Comparison of ENCODE assay signal across 8 cellular contexts in genomic region chr17:43006639-43007551, GRCh38. TPM values are rescaled to one million over a fixed set of nuclear protein-coding genes. Genes with fewer than 3 reads are reported as not detected.
DNase-seq lines count a peak whose midpoint lies in the region; ATAC-seq and TF ChIP-seq lines count a peak whose summit lies in the region.

Gene IFI35, plus strand, starts transcription at chr17:43006784. Its CDS starts 164 bp downstream, at chr17:43006948.

- no peaks in the 10 kb centered on the region for H3K9me2 ChIP-seq in OCI-LY7 (ENCODE audit: insufficient read depth, low read length)

- BruUV-seq in OCI-LY7 (replicated peaks; lab: Mats Ljungman, UMichigan) = no TSS peak

- H3K4me3 ChIP-seq in OCI-LY7 (ENCODE audit: low read depth, low read length, poor library complexity, severe bottlenecking) (peak within 1 kb of the TSS; percentile 45), epithelial cell of esophagus (ENCODE audit: low read length) (peak within 1 kb of the TSS; percentile 53)

- H3K36me3 ChIP-seq in OCI-LY7 (ENCODE audit: insufficient read depth, low read length) = peaks cover 41% of the 10 kb centered on the region

- peaks cover 10% of the 10 kb centered on the region for H3K4me1 ChIP-seq in OCI-LY7 (ENCODE audit: insufficient read depth, low read length, poor library complexity, severe bottlenecking)

- no peaks in the 10 kb centered on the region for H3K9me3 ChIP-seq in OCI-LY7 (ENCODE audit: low read length)

- intact Hi-C loops in OCI-LY7 (cut with micrococcal nuclease; ENCODE audit: unreplicated experiment) = no loop called here

- H3K27ac ChIP-seq in OCI-LY7 (ENCODE audit: low read depth, low read length, poor library complexity, severe bottlenecking) = peak within 1 kb of the TSS; percentile 58

- CTCF ChIA-PET in OCI-LY7 (lab: Charles Lee; ENCODE audit: unreplicated experiment) = no interaction called here

- no peaks in the 10 kb centered on the region for H4K20me1 ChIP-seq in OCI-LY7 (ENCODE audit: insufficient read depth, low read length)

- H3K4me2 ChIP-seq in OCI-LY7 (ENCODE audit: low read length) = peak within 1 kb of the TSS; percentile 66

- POLR2A ChIA-PET in OCI-LY7 (lab: Charles Lee) = interaction anchor here (0.5 to 0.9 kb wide), 3 partner anchors 41 to 387 kb away, joined by 3 to 5 read pairs (median 4); no protein-coding TSS in a partner anchor

- peak; percentile 89 for ATAC-seq in HG03280 (IDR thresholded peaks at IDR 0.05; ENCODE audit: unreplicated experiment)

- H3K79me2 ChIP-seq in OCI-LY7 (ENCODE audit: insufficient read depth, low read depth, low read length) = no peaks in the 10 kb centered on the region

- DNase-seq in NCI-H1436 (lab: John Stamatoyannopoulos, UW) = peak; percentile 6
- no peak for DNase-seq in NCI-H1436 treated with DMSO at 0.1 percent for 48 hours (lab: John Stamatoyannopoulos, UW)
- peak; percentile 78 for DNase-seq in OCI-LY7 (ENCODE audit: low spot score)
- peak; percentile 84 for DNase-seq in activated T-cell treated with anti-CD3 and anti-CD28 coated beads for 24 hours (ENCODE audit: low read depth)
- peak; percentile 74 for DNase-seq in epithelial cell of esophagus (ENCODE audit: low read depth)
- peak; percentile 88 for DNase-seq in mucosa of gallbladder (ENCODE audit: low spot score)
- peak; percentile 89 for DNase-seq in stimulated activated CD8-positive, alpha-beta memory T cell treated with anti-CD3 and anti-CD28 coated beads, Interleukin-4, amount 100 ng/mL, for 48 hours

- TF ChIP-seq CTCF in OCI-LY7 (conservative IDR thresholded peaks at IDR 0.05; ENCODE audit: low read length) = peak; percentile 70
- peak; percentile 27 for TF ChIP-seq CTCF in epithelial cell of esophagus (IDR thresholded peaks at IDR 0.05; ENCODE audit: insufficient read depth, low read depth, low read length, missing control alignments)

- H2AFZ ChIP-seq in OCI-LY7 (ENCODE audit: low read length) = peak within 1 kb of the TSS; percentile 42; the same call in 1 of the 2 replicates

RNA-seq across cellular contexts. Expression of gene IFI35, which starts in this region (rescaled TPM):
- total RNA-seq in OCI-LY7 (2014; rRNA removed; shearing (Covaris generic)) = 3.8 and 6.3 TPM in 2 replicates
- total RNA-seq in OCI-LY7 (2022) (8.6 and 10.6 TPM in 2 replicates), mucosa of gallbladder (27.0 TPM)
